ENCODE assay signal across 8 cellular contexts in the genomic region with DNA sequence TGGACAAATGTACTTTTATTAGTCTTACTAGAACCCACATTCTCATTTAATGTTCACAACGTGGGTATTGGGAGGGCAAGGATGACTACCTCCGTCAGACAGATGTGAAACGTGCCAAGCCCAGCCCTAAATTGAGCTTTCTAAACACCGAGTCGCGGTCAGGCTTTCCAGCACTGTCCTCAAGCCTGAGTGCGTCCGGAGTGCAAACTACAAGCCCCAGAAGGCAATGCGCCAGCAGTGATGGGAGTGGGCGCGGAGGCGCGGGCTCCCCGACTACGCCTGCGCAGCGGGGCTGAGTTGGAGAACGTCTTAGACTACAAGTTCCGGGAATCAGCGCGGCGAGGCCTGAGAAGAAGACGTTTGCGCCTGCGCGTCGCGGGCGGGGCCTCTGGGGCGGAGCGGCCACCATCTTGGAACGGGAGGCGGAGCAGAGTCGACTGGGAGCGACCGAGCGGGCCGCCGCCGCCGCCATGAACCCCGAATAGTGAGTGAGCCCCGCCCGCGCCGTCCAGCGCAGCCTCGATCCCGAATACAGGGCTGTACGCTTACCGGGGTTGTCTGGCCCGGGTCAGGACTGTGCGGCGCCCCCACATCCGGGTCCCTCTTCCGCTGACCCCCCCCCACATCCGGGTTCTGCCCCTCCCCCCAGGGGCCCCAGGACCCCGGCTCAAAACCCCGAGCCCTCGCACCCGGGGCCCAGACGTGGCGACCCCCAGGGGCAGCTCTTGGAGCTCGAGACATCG. TPM values are rescaled to one million over a fixed set of nuclear protein-coding genes. Genes with fewer than 3 reads are reported as not detected.
A peak's percentile ranks its signal among the peaks of the same experiment; 100 is the strongest.
DNase-seq lines count a peak whose midpoint lies in the region; ATAC-seq and TF ChIP-seq lines count a peak whose summit lies in the region.

RAB1B (plus strand) TSS at position 430 of the 743 bp plus-strand sequence; CDS start at position 471, 41 bp downstream.

- H3K4me1 ChIP-seq in ovary (ENCODE audit: insufficient read depth): peaks cover 3% of the 10 kb centered on the region
- H3K4me1 ChIP-seq in thyroid gland: peaks cover 15 to 24% of the 10 kb centered on the region in 2 donors

- H3K4me3 Mint-ChIP-seq in activated naive CD8-positive, alpha-beta T cell treated with anti-CD3 and anti-CD28 coated beads, Interleukin-2, amount 50 U/mL, for 24 hours: peak within 1 kb of the TSS; percentile 92

- H3K9me3 ChIP-seq in ovary (no peaks in the 10 kb centered on the region), thyroid gland (no peaks in the 10 kb centered on the region)

- H3K27me3 ChIP-seq in ovary (no peaks in the 10 kb centered on the region), thyroid gland (no peaks in the 10 kb centered on the region)

- peak within 1 kb of the TSS; percentile 93 to 94 for H3K27ac ChIP-seq in ovary
- H3K27ac ChIP-seq in thyroid gland: peak within 1 kb of the TSS; percentile 94 to 97 (median 96)

- peak within 1 kb of the TSS; percentile 99 for H3K27ac Mint-ChIP-seq in activated naive CD8-positive, alpha-beta T cell treated with anti-CD3 and anti-CD28 coated beads, Interleukin-2, amount 50 U/mL, for 24 hours

- no peaks in the 10 kb centered on the region for H3K9me3 Mint-ChIP-seq in activated naive CD8-positive, alpha-beta T cell treated with anti-CD3 and anti-CD28 coated beads, Interleukin-2, amount 50 U/mL, for 24 hours

- TF ChIP-seq POLR2A in ovary (IDR thresholded peaks at IDR 0.05): peak; percentile 93
- peak in 1 of 2 donors; percentile 78 for TF ChIP-seq POLR2A in thyroid gland (IDR thresholded peaks at IDR 0.05)

- DNase-seq in GM12865 (ENCODE audit: low read depth): peak; percentile 100
- DNase-seq in NCI-H1417 treated with DMSO at 0.1 percent for 48 hours (lab: John Stamatoyannopoulos, UW): peak; percentile 97
- DNase-seq in SW480 (ENCODE audit: low spot score): peak; percentile 99
- peak; percentile 99 for DNase-seq in activated naive CD8-positive, alpha-beta T cell treated with anti-CD3 and anti-CD28 coated beads, Interleukin-2, amount 50 U/mL, for 24 hours
- peak; percentile 100 for DNase-seq in Right ventricle myocardium inferior (ENCODE audit: missing footprints)
- peak; percentile 100 for DNase-seq in ovary
- DNase-seq in thyroid gland: peak; percentile 100

- ATAC-seq in HG02763 (IDR thresholded peaks at IDR 0.05; ENCODE audit: unreplicated experiment) (peak; percentile 73), Right ventricle myocardium inferior (peak; percentile 94)
- peak; percentile 88 for ATAC-seq in activated naive CD8-positive, alpha-beta T cell treated with anti-CD3 and anti-CD28 coated beads, Interleukin-2, amount 50 U/mL, for 24 hours

- H3K4me3 ChIP-seq in GM12865 (ENCODE audit: low read depth, low read length) (peak within 1 kb of the TSS; percentile 99), ovary (peak within 1 kb of the TSS; percentile 73), thyroid gland (replicated peaks in 1 of 3) (peak within 1 kb of the TSS; percentile 50 to 84 (median 63))

- H3K27me3 Mint-ChIP-seq in activated naive CD8-positive, alpha-beta T cell treated with anti-CD3 and anti-CD28 coated beads, Interleukin-2, amount 50 U/mL, for 24 hours: peaks cover 3% of the 10 kb centered on the region

- peaks cover 42% of the 10 kb centered on the region for H3K4me1 Mint-ChIP-seq in activated naive CD8-positive, alpha-beta T cell treated with anti-CD3 and anti-CD28 coated beads, Interleukin-2, amount 50 U/mL, for 24 hours

- WGBS in ovary, 3 donors: 0% methylated on average over 33 to 65 of the region's 65 CpGs
- 0% methylated on average over 9 to 28 of the region's 65 CpGs for WGBS in thyroid gland, 2 donors

- TF ChIP-seq EP300 in ovary (IDR thresholded peaks at IDR 0.05): no peak

- no peaks in the 10 kb centered on the region for H3K36me3 ChIP-seq in ovary
- H3K36me3 ChIP-seq in thyroid gland: peaks cover 19 to 23% of the 10 kb centered on the region in 2 donors

- TF ChIP-seq CTCF in GM12865 (IDR thresholded peaks at IDR 0.05; ENCODE audit: insufficient read depth, low read depth, low read length, missing control alignments) (no peak), ovary (IDR thresholded peaks at IDR 0.05) (no peak), thyroid gland (IDR thresholded peaks at IDR 0.05) (no peak)

- H3K36me3 Mint-ChIP-seq in activated naive CD8-positive, alpha-beta T cell treated with anti-CD3 and anti-CD28 coated beads, Interleukin-2, amount 50 U/mL, for 24 hours (ENCODE audit: low read depth): peaks cover 27% of the 10 kb centered on the region

- intact Hi-C loops in Right ventricle myocardium inferior (cut with DNase I): no loop called here
- intact Hi-C loops in ovary (cut with DNase I): no loop called here
- intact Hi-C loops in thyroid gland (cut with DNase I): no loop called here

RNA-seq across cellular contexts. Expression of gene RAB1B, which starts in this region (rescaled TPM):
- total RNA-seq in Right ventricle myocardium inferior: 125 TPM
- total RNA-seq in ovary: 100 to 1,000 TPM in 5 of 7 donors, 10 to 100 TPM in 2; 54.6 to 140 (median 119) TPM
- polyA plus RNA-seq in ovary: 100 to 1,000 TPM in 1 of 2 donors, 10 to 100 TPM in 1; 57.1 to 132 TPM
- total RNA-seq in thyroid gland: 100 to 1,000 TPM; 122 to 166 (median 130) TPM

Comparison
In these comparisons a context has a peak if more than half of its experiments do, and no peak if none do; other contexts are left out.
1. Peak in every context shown above with its lines: DNase-seq, ATAC-seq, H3K4me3 ChIP-seq and H3K27ac ChIP-seq.